In genomic region chr5:94241288-94241651, GRCh38 we compare ENCODE assay signal across 13 cellular contexts.
DNase-seq lines count a peak whose midpoint lies in the region; ATAC-seq and TF ChIP-seq lines count a peak whose summit lies in the region.
"Had no signal": no experiment of that assay in that cellular context is flagged by ENCODE, and none has a peak within 500 bp of the region (broad histone marks: within the 10 kb centered on the region; RNA-seq: fewer than 3 reads in every experiment).

No MANE protein-coding gene starts in this region.

- H3K27me3 Mint-ChIP-seq in Caco-2 (ENCODE audit: insufficient read depth, unreplicated experiment): no peaks in the 10 kb centered on the region
- H3K27me3 Mint-ChIP-seq: activated CD8-positive, alpha-beta T cell treated with anti-CD3 and anti-CD28 coated beads for 36 hours had no signal

- H3K9me3 ChIP-seq in RWPE2 (ENCODE audit: severe bottlenecking) (no peaks in the 10 kb centered on the region), osteoblast (ENCODE audit: low read depth, low read length) (no peaks in the 10 kb centered on the region), Caco-2 (no peaks in the 10 kb centered on the region)

- H3K27ac ChIP-seq in RWPE2 (ENCODE audit: poor library complexity, severe bottlenecking): peak overlapping the region; percentile 42
- peak overlapping the region; percentile 40 for H3K27ac ChIP-seq in osteoblast (ENCODE audit: low read depth, low read length)

- H3K4me1 ChIP-seq in RWPE2 (ENCODE audit: insufficient read depth, poor library complexity, severe bottlenecking): peaks cover 9% of the 10 kb centered on the region
- peaks cover 31% of the 10 kb centered on the region for H3K4me1 ChIP-seq in osteoblast (ENCODE audit: insufficient read depth, low read length)
- H3K4me1 ChIP-seq in Caco-2: peaks cover 38% of the 10 kb centered on the region

- H3K27ac Mint-ChIP-seq in Caco-2 (ENCODE audit: unreplicated experiment): no peak overlapping the region
- H3K27ac Mint-ChIP-seq: activated CD8-positive, alpha-beta T cell treated with anti-CD3 and anti-CD28 coated beads for 36 hours; nephron progenitor cell had no signal

- no TSS peak for BruUV-seq in Caco-2 (replicated peaks; lab: Mats Ljungman, UMichigan)

- peak; percentile 25 for DNase-seq in GM03348 (ENCODE audit: low spot score)
- no peak for DNase-seq in RWPE2 (ENCODE audit: low spot score)
- peak; percentile 18 for DNase-seq in fibroblast of pulmonary artery (ENCODE audit: low read depth)
- peak; percentile 4 for DNase-seq in osteoblast (ENCODE audit: insufficient read length, low spot score, missing footprints)
- DNase-seq in posterior vena cava (ENCODE audit: low spot score): no peak
- no peak for DNase-seq in Caco-2
- no peak for DNase-seq in Right ventricle myocardium inferior (ENCODE audit: missing footprints)
- DNase-seq: activated CD8-positive, alpha-beta T cell treated with anti-CD3 and anti-CD28 coated beads for 36 hours; activated naive CD4-positive, alpha-beta T cell; GDM1; nephron progenitor cell; stimulated activated CD4-positive, alpha-beta T cell treated with anti-CD3 and anti-CD28 coated beads, Interleukin-15, amount 100 ng/mL, for 24 hours had no signal

- no peaks in the 10 kb centered on the region for H3K27me3 ChIP-seq in RWPE2 (ENCODE audit: insufficient read depth, poor library complexity, severe bottlenecking)
- no peaks in the 10 kb centered on the region for H3K27me3 ChIP-seq in osteoblast (ENCODE audit: insufficient read depth, low read length)
- no peaks in the 10 kb centered on the region for H3K27me3 ChIP-seq in Caco-2 (replicated peaks; ENCODE audit: control insufficient read depth, insufficient read depth, low read length)

- CTCF ChIA-PET in Caco-2 (lab: Charles Lee): no interaction called here

- H3K4me3 ChIP-seq in RWPE2 (ENCODE audit: severe bottlenecking) (no peak overlapping the region), fibroblast of pulmonary artery (replicated peaks; ENCODE audit: low read depth, low read length) (no peak overlapping the region), osteoblast (ENCODE audit: insufficient read depth, low read length) (no peak overlapping the region), Caco-2 (ENCODE audit: low read depth, low read length) (no peak overlapping the region)

- TF ChIP-seq CTCF in RWPE2 (IDR thresholded peaks at IDR 0.05; ENCODE audit: poor library complexity, severe bottlenecking) (no peak), fibroblast of pulmonary artery (IDR thresholded peaks at IDR 0.05; ENCODE audit: low read length, missing control alignments) (no peak), osteoblast (IDR thresholded peaks at IDR 0.05; ENCODE audit: extremely low read depth, low read depth, low read length) (no peak), Caco-2 (IDR thresholded peaks at IDR 0.05; ENCODE audit: insufficient read depth in 1 of 2, low read depth in 1 of 2, low read length in 1 of 2, severe bottlenecking in 1 of 2, unreplicated experiment in 1 of 2) (no peak)

- H3K4me1 Mint-ChIP-seq in Caco-2 (ENCODE audit: low read depth, unreplicated experiment): peaks cover 20% of the 10 kb centered on the region
- H3K4me1 Mint-ChIP-seq: nephron progenitor cell had no signal

- H3K36me3 Mint-ChIP-seq in Caco-2 (ENCODE audit: insufficient read depth, unreplicated experiment): no peaks in the 10 kb centered on the region

- H2AFZ ChIP-seq in osteoblast (ENCODE audit: low read length): no peak overlapping the region

- H3K4me3 Mint-ChIP-seq in Caco-2 (ENCODE audit: unreplicated experiment): no peak overlapping the region
- H3K4me3 Mint-ChIP-seq: activated CD8-positive, alpha-beta T cell treated with anti-CD3 and anti-CD28 coated beads for 36 hours; nephron progenitor cell had no signal

- ATAC-seq in RWPE2 (ENCODE audit: low read depth): peak; percentile 89
- no peak for ATAC-seq in Right ventricle myocardium inferior
- ATAC-seq in HG02973 (IDR thresholded peaks at IDR 0.05; ENCODE audit: unreplicated experiment): no peak
- ATAC-seq: activated CD8-positive, alpha-beta T cell treated with anti-CD3 and anti-CD28 coated beads for 36 hours had no signal

- POLR2A ChIA-PET in Caco-2 (lab: Charles Lee): no interaction called here

- peak overlapping the region; percentile 11 for H3K4me2 ChIP-seq in osteoblast (ENCODE audit: insufficient read depth, low read length)

- peaks cover 15% of the 10 kb centered on the region for H3K9me3 Mint-ChIP-seq in Caco-2 (ENCODE audit: unreplicated experiment)
- H3K9me3 Mint-ChIP-seq: activated CD8-positive, alpha-beta T cell treated with anti-CD3 and anti-CD28 coated beads for 36 hours; nephron progenitor cell had no signal

- no peaks in the 10 kb centered on the region for H3K79me2 ChIP-seq in osteoblast (ENCODE audit: insufficient read depth, low read length)

- H4K20me1 ChIP-seq in osteoblast (ENCODE audit: insufficient read depth, low read length): no peaks in the 10 kb centered on the region

- intact Hi-C loops in posterior vena cava (cut with DNase I) (no loop called here), Caco-2 (cut with micrococcal nuclease; ENCODE audit: unreplicated experiment) (no loop called here), Right ventricle myocardium inferior (cut with DNase I) (no loop called here)

- H3K36me3 ChIP-seq in RWPE2 (ENCODE audit: low read depth) (no peaks in the 10 kb centered on the region), osteoblast (ENCODE audit: insufficient read depth, low read length) (no peaks in the 10 kb centered on the region), Caco-2 (ENCODE audit: control insufficient read depth, insufficient read depth, low read length) (no peaks in the 10 kb centered on the region)

Comparison
In these comparisons a context has a peak if more than half of its experiments do, and no peak if none do; other contexts are left out.
1. DNase-seq: peak in GM03348 (single experiment), fibroblast of pulmonary artery (single experiment) and osteoblast (single experiment); none in RWPE2 (single experiment), posterior vena cava (single experiment), Caco-2 (0 of 2) and Right ventricle myocardium inferior (single experiment).